Comparison of ENCODE assay signal across 31 cellular contexts in the genomic region with DNA sequence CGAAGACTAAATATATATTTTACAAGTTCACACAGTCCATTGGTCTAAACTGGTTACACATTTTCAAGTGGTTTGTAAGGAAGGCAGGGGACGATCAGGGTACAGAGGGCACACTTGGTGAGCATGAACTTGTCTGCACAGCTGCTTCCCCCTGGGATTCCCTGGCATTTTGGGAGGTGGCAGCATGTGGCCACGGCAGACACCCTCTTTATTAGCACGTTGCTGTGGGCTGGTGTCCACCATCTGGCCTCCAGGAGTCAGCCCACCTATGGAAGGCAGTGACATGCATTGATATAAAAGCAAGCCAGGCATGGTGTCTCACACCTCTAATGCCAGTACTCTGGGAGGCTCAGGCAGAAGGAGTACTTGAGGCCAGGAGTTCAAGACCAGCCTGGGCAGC.
"Had no signal": no experiment of that assay in that cellular context is flagged by ENCODE, and none has a peak within 500 bp of the region (broad histone marks: within the 10 kb centered on the region; RNA-seq: fewer than 3 reads in every experiment).

No MANE protein-coding gene starts in this region.

- H3K9me3 Mint-ChIP-seq: immature natural killer cell; natural killer cell treated with Interleukin-12 subunit alpha and Interleukin-12 subunit beta and Interleukin-15 and Interleukin-18, amount 100 ng/mL, for 72 hours; T-helper 2 cell treated with Interferon-gamma antibody and Interleukin-4, amounts not matched to agents 5 μg/mL and 100 μg/mL, for 36 hours had no signal

- DNase-seq: activated CD4-positive, alpha-beta T cell treated with anti-CD3 and anti-CD28 coated beads for 36 hours; activated CD4-positive, alpha-beta T cell treated with anti-CD3 and anti-CD28 coated beads, Interleukin-2, amount 50 U/mL, for 48 hours; activated CD4-positive, CD25-positive, alpha-beta regulatory T cell; activated CD8-positive, alpha-beta memory T cell treated with anti-CD3 and anti-CD28 coated beads for 24 hours; activated effector memory CD4-positive, alpha-beta T cell treated with Interleukin-2 at 50 U/mL for 16 hours; activated naive CD4-positive, alpha-beta T cell treated with Interleukin-2 at 50 U/mL for 16 hours; anterior cingulate cortex; dorsolateral prefrontal cortex; effector memory CD4-positive, alpha-beta T cell; erythroblast; head of caudate nucleus; hypothalamus; immature natural killer cell; kidney; left colon; right lobe of liver; stimulated activated CD4-positive, alpha-beta T cell treated with anti-CD3 and anti-CD28 coated beads, Interleukin-1b, Interleukin-23, amount 100 ng/mL, for 48 hours; stimulated activated CD4-positive, alpha-beta T cell treated with anti-CD3 and anti-CD28 coated beads, Interleukin-4, amount 100 ng/mL, for 4 hours; stimulated activated CD8-positive, alpha-beta memory T cell treated with anti-CD3 and anti-CD28 coated beads, Interleukin-4, amount 100 ng/mL, for 48 hours; stimulated activated naive B cell treated with anti-CD40 and anti-IgM and Interleukin-4, amounts not matched to agents 10 μg/mL and 1 μg/mL and 100 μg/mL, for 72 hours; stomach; T-helper 1 cell; tibial artery had no signal

- H3K27me3 ChIP-seq: dorsolateral prefrontal cortex, right lobe of liver, stomach, suprapubic skin, tibial artery had no signal

- H3K9me3 ChIP-seq: right lobe of liver, suprapubic skin had no signal

- H3K4me1 ChIP-seq: right lobe of liver, stomach, suprapubic skin, tibial artery had no signal

- H3K4me1 Mint-ChIP-seq: activated CD4-positive, alpha-beta T cell treated with anti-CD3 and anti-CD28 coated beads for 36 hours; immature natural killer cell; stimulated activated naive B cell treated with anti-CD40 and anti-IgM and Interleukin-4, amounts not matched to agents 10 μg/mL and 1 μg/mL and 100 μg/mL, for 72 hours had no signal

- H3K27ac Mint-ChIP-seq: activated CD4-positive, alpha-beta T cell treated with anti-CD3 and anti-CD28 coated beads for 36 hours; activated naive CD8-positive, alpha-beta T cell; immature natural killer cell; natural killer cell treated with Interleukin-12 subunit alpha and Interleukin-12 subunit beta and Interleukin-15 and Interleukin-18, amount 100 ng/mL, for 72 hours; stimulated activated naive B cell treated with anti-CD40 and anti-IgM and Interleukin-4, amounts not matched to agents 10 μg/mL and 1 μg/mL and 100 μg/mL, for 72 hours; T-helper 2 cell treated with Interferon-gamma antibody and Interleukin-4, amounts not matched to agents 5 μg/mL and 100 μg/mL, for 36 hours had no signal

- H3K27me3 Mint-ChIP-seq: activated CD4-positive, alpha-beta T cell treated with anti-CD3 and anti-CD28 coated beads for 36 hours; activated naive CD8-positive, alpha-beta T cell; natural killer cell treated with Interleukin-12 subunit alpha and Interleukin-12 subunit beta and Interleukin-15 and Interleukin-18, amount 100 ng/mL, for 72 hours; stimulated activated naive B cell treated with anti-CD40 and anti-IgM and Interleukin-4, amounts not matched to agents 10 μg/mL and 1 μg/mL and 100 μg/mL, for 72 hours had no signal

- ATAC-seq: activated CD4-positive, alpha-beta T cell treated with anti-CD3 and anti-CD28 coated beads for 36 hours; left colon; natural killer cell treated with Interleukin-12 subunit alpha and Interleukin-12 subunit beta and Interleukin-15 and Interleukin-18, amount 100 ng/mL, for 72 hours; right lobe of liver; stimulated activated naive B cell treated with anti-CD40 and anti-IgM and Interleukin-4, amounts not matched to agents 10 μg/mL and 1 μg/mL and 100 μg/mL, for 72 hours had no signal

- H3K4me3 ChIP-seq: dorsolateral prefrontal cortex, right lobe of liver, smooth muscle cell, stomach, suprapubic skin, tibial artery had no signal

- FAIRE-seq: bronchial epithelial cell, colon, kidney, urothelium cell line had no signal

- H3K4me3 Mint-ChIP-seq: activated CD4-positive, alpha-beta T cell treated with anti-CD3 and anti-CD28 coated beads for 36 hours; activated naive CD8-positive, alpha-beta T cell; immature natural killer cell; natural killer cell treated with Interleukin-12 subunit alpha and Interleukin-12 subunit beta and Interleukin-15 and Interleukin-18, amount 100 ng/mL, for 72 hours; stimulated activated naive B cell treated with anti-CD40 and anti-IgM and Interleukin-4, amounts not matched to agents 10 μg/mL and 1 μg/mL and 100 μg/mL, for 72 hours; T-helper 2 cell treated with Interferon-gamma antibody and Interleukin-4, amounts not matched to agents 5 μg/mL and 100 μg/mL, for 36 hours had no signal

- H3K4me2 ChIP-seq: smooth muscle cell had no signal

- H3K36me3 ChIP-seq: right lobe of liver, suprapubic skin had no signal

- H3K27ac ChIP-seq: dorsolateral prefrontal cortex, right lobe of liver, stomach, suprapubic skin, tibial artery had no signal
